ENCODE assay signal across 9 cellular contexts in genomic region chr1:153945795-153946621, GRCh38. TPM values are rescaled to one million over a fixed set of nuclear protein-coding genes. Genes with fewer than 3 reads are reported as not detected.
DNase-seq lines count a peak whose midpoint lies in the region; ATAC-seq, FAIRE-seq and TF ChIP-seq lines count a peak whose summit lies in the region.
"Had no signal": no experiment of that assay in that cellular context is flagged by ENCODE, and none has a peak within 500 bp of the region (broad histone marks: within the 10 kb centered on the region; RNA-seq: fewer than 3 reads in every experiment).

No MANE protein-coding gene starts in this region.

- H3K27ac Mint-ChIP-seq in CD4-positive, alpha-beta T cell = peak overlapping the region; percentile 86

- H3K4me3 ChIP-seq in foreskin fibroblast (ENCODE audit: low read depth in 1 of 2, low read length in 2 of 2) = peak overlapping the region; percentile 78 to 85
- peak overlapping the region; percentile 75 to 83 for H3K4me3 ChIP-seq in neutrophil (ENCODE audit: low read depth in 1 of 2, low read length in 1 of 2)

- no peaks in the 10 kb centered on the region for H3K9me3 Mint-ChIP-seq in CD4-positive, alpha-beta T cell

- peak overlapping the region; percentile 94 for H3K27ac ChIP-seq in CD4-positive, alpha-beta T cell (ENCODE audit: low read depth, low read length)
- H3K27ac ChIP-seq in neutrophil = peak overlapping the region; percentile 100
- H3K27ac ChIP-seq in temporal lobe (ENCODE audit: low read depth, low read length) = peak overlapping the region; percentile 96

- POLR2A ChIA-PET in CD4-positive, alpha-beta T cell (lab: Charles Lee) = interaction anchor here (0.5 to 5.0 kb wide), 21 partner anchors 8 to 381 kb away, joined by 3 to 143 read pairs (median 7); partner anchors contain the start of genes CHTOP, CREB3L4, CRTC2 and GATAD2B

- CTCF ChIA-PET in CD4-positive, alpha-beta T cell (lab: Charles Lee) = interaction anchor here (0.7 to 3.5 kb wide), 23 partner anchors 9 to 149 kb away, joined by 3 to 31 read pairs (median 5); partner anchors contain the start of genes CREB3L4, CRTC2, GATAD2B and JTB

- H3K27me3 Mint-ChIP-seq in CD4-positive, alpha-beta T cell = no peaks in the 10 kb centered on the region

- no peaks in the 10 kb centered on the region for H3K27me3 ChIP-seq in CD4-positive, alpha-beta T cell (ENCODE audit: control insufficient read depth, insufficient read depth, low read length)
- H3K27me3 ChIP-seq in neutrophil = no peaks in the 10 kb centered on the region

- peaks cover 38% of the 10 kb centered on the region for H3K4me1 Mint-ChIP-seq in CD4-positive, alpha-beta T cell (ENCODE audit: low read depth)

- H3K4me3 Mint-ChIP-seq in CD4-positive, alpha-beta T cell = peak overlapping the region; percentile 89

- H3K9me3 ChIP-seq in CD4-positive, alpha-beta T cell (ENCODE audit: control insufficient read depth, low read length) = no peaks in the 10 kb centered on the region
- no peaks in the 10 kb centered on the region for H3K9me3 ChIP-seq in neutrophil

- peak; percentile 36 to 79 (median 60) for DNase-seq in CD4-positive, alpha-beta T cell
- DNase-seq in RCC 7860 (ENCODE audit: low spot score) (peak; percentile 40), foreskin fibroblast (peak; percentile 79 to 92)
- DNase-seq in activated effector memory CD4-positive, alpha-beta T cell treated with anti-CD3 and anti-CD28 coated beads, Interleukin-2, amount 50 U/mL, for 16 hours = peak; percentile 91

- no peak for TF ChIP-seq CTCF in CD4-positive, alpha-beta T cell (IDR thresholded peaks at IDR 0.05)
- TF ChIP-seq CTCF in foreskin fibroblast (IDR thresholded peaks at IDR 0.05; ENCODE audit: low read depth, low read length) (no peak), neutrophil (IDR thresholded peaks at IDR 0.05) (no peak)

- H3K4me1 ChIP-seq in neutrophil (ENCODE audit: control insufficient read depth in 1 of 2, insufficient read depth in 1 of 2, low read depth in 1 of 2, low read length in 1 of 2) = peaks cover 41 to 47% of the 10 kb centered on the region in 2 experiments

- peak; percentile 37 for ATAC-seq in CD4-positive, alpha-beta T cell (ENCODE audit: poor library complexity)
- ATAC-seq in GM19328 (IDR thresholded peaks at IDR 0.05; ENCODE audit: unreplicated experiment) (peak; percentile 68), HG03442 (IDR thresholded peaks at IDR 0.05; ENCODE audit: unreplicated experiment) (peak; percentile 67)

- peaks cover 65% of the 10 kb centered on the region for H3K36me3 ChIP-seq in neutrophil

- no peak for FAIRE-seq in RCC 7860 (lab: Jason Lieb, UNC)
- FAIRE-seq: endometrium had no signal

- H3K36me3 Mint-ChIP-seq in CD4-positive, alpha-beta T cell (ENCODE audit: low read depth) = peaks cover 80% of the 10 kb centered on the region

- intact Hi-C loops in CD4-positive, alpha-beta T cell (cut with DNase I, micrococcal nuclease) = loop anchor here (1.0 to 2.0 kb wide), 5 partner anchors 12 to 149 kb away; partner anchors contain the start of genes CRTC2 (in 2 of the 2) and RPS27 (in 1 of the 2)

RNA-seq across cellular contexts. Expression of gene DENND4B, which starts 0.5 kb away (rescaled TPM):
- total RNA-seq in CD4-positive, alpha-beta T cell = 10 to 100 TPM; 87.0 to 98.7 TPM
- total RNA-seq in temporal lobe = 15.2 TPM

RNA-seq across cellular contexts. Expression of gene CRTC2, which starts 12.4 kb away (rescaled TPM):
- total RNA-seq in CD4-positive, alpha-beta T cell = 100 to 1,000 TPM; 147 to 152 TPM
- total RNA-seq in temporal lobe = 2.7 TPM

RNA-seq across cellular contexts. Expression of gene SLC39A1, which starts 17.3 kb away (rescaled TPM):
- total RNA-seq in CD4-positive, alpha-beta T cell = 1 to 10 TPM; 6.4 to 6.9 TPM
- total RNA-seq in temporal lobe = 21.6 TPM

RNA-seq across cellular contexts. Expression of gene CREB3L4, which starts 21.7 kb away (rescaled TPM):
- total RNA-seq in CD4-positive, alpha-beta T cell = 1 to 10 TPM; 2.9 to 3.9 TPM
- total RNA-seq in temporal lobe = 6.4 TPM

RNA-seq across cellular contexts. Expression of gene GATAD2B, which starts 23.2 kb away (rescaled TPM):
- 10 to 100 TPM; 51.6 to 52.3 TPM for total RNA-seq in CD4-positive, alpha-beta T cell
- 26.6 TPM for total RNA-seq in temporal lobe

Comparison
In these comparisons a context has a peak if more than half of its experiments do, and no peak if none do; other contexts are left out.
1. Peak in every context shown above with its lines: DNase-seq, ATAC-seq, H3K4me3 ChIP-seq and H3K27ac ChIP-seq.
2. DNase-seq: peak in every context shown above with its lines; median percentile 91 in activated effector memory CD4-positive, alpha-beta T cell treated with anti-CD3 and anti-CD28 coated beads, Interleukin-2, amount 50 U/mL, for 16 hours; 86 in foreskin fibroblast; 60 in CD4-positive, alpha-beta T cell; 40 in RCC 7860.
3. RNA of gene CRTC2, which starts 12.4 kb away (total RNA-seq): 147 to 152 TPM in CD4-positive, alpha-beta T cell; 2.7 TPM in temporal lobe (single experiment); every median in the first group is over 10 times any median in the second.